16 cellular contexts compared by ENCODE assay signal in genomic region chr1:156595016-156595415, GRCh38. TPM values are rescaled to one million over a fixed set of nuclear protein-coding genes. Genes with fewer than 3 reads are reported as not detected.
DNase-seq lines count a peak whose midpoint lies in the region; ATAC-seq and TF ChIP-seq lines count a peak whose summit lies in the region.
"Had no signal": no experiment of that assay in that cellular context is flagged by ENCODE, and none has a peak within 500 bp of the region (broad histone marks: within the 10 kb centered on the region; RNA-seq: fewer than 3 reads in every experiment).

No MANE protein-coding gene starts in this region.

- H3K9me3 ChIP-seq in BLaER1 (no peaks in the 10 kb centered on the region), uterus (no peaks in the 10 kb centered on the region), right cardiac atrium (ENCODE audit: control insufficient read depth, low read length) (no peaks in the 10 kb centered on the region)
- H3K9me3 ChIP-seq in CD8-positive, alpha-beta memory T cell (ENCODE audit: low read length), result no peaks in the 10 kb centered on the region
- H3K9me3 ChIP-seq in naive thymus-derived CD4-positive, alpha-beta T cell (ENCODE audit: control insufficient read depth in 2 of 3, low read length in 3 of 3), result no peaks in the 10 kb centered on the region
- H3K9me3 ChIP-seq: adrenal gland, tibial artery had no signal

- intact Hi-C loops in activated CD8-positive, alpha-beta T cell treated with anti-CD3 and anti-CD28 coated beads for 36 hours (cut with micrococcal nuclease), result no loop called here
- intact Hi-C loops in naive thymus-derived CD4-positive, alpha-beta T cell (cut with micrococcal nuclease), result no loop called here
- intact Hi-C loops in uterus (cut with DNase I; ENCODE audit: low total_unique reads) (no loop called here), right cardiac atrium (cut with DNase I) (loop anchor here in 2 of 4 donors (10.0 kb wide), 2 partner anchors 110 to 120 kb away; no protein-coding TSS in a partner anchor)

- H3K27ac Mint-ChIP-seq in CD8-positive, alpha-beta memory T cell, result peak overlapping the region in 5 of 8 donors; percentile 1 to 92 (median 53)
- H3K27ac Mint-ChIP-seq in activated CD8-positive, alpha-beta T cell treated with anti-CD3 and anti-CD28 coated beads for 36 hours, result peak overlapping the region; percentile 65
- peak overlapping the region in 6 of 9 donors; percentile 28 to 90 (median 68) for H3K27ac Mint-ChIP-seq in naive thymus-derived CD4-positive, alpha-beta T cell

- no peaks in the 10 kb centered on the region for H3K27me3 Mint-ChIP-seq in CD8-positive, alpha-beta memory T cell
- no peaks in the 10 kb centered on the region for H3K27me3 Mint-ChIP-seq in activated CD8-positive, alpha-beta T cell treated with anti-CD3 and anti-CD28 coated beads for 36 hours
- no peaks in the 10 kb centered on the region for H3K27me3 Mint-ChIP-seq in naive thymus-derived CD4-positive, alpha-beta T cell

- WGBS in right cardiac atrium, result 86% methylated on average over 2 of the region's 2 CpGs

- peaks cover 17% of the 10 kb centered on the region for H4K20me1 ChIP-seq in BLaER1

- in situ Hi-C loops in KBM-7 (cut with MboI; ENCODE audit: low pct_unique_long_range_greater_than_20kb, low sequenced_read_pairs), result loop anchor here (10.0 kb wide), 1 partner anchor 130 kb away; no protein-coding TSS in a partner anchor

- peak overlapping the region in 1 of 7 donors; percentile 61 for H3K4me3 Mint-ChIP-seq in CD8-positive, alpha-beta memory T cell
- no peak overlapping the region for H3K4me3 Mint-ChIP-seq in activated CD8-positive, alpha-beta T cell treated with anti-CD3 and anti-CD28 coated beads for 36 hours
- peak overlapping the region in 1 of 10 donors; percentile 19 for H3K4me3 Mint-ChIP-seq in naive thymus-derived CD4-positive, alpha-beta T cell
- H3K4me3 Mint-ChIP-seq: endodermal cell had no signal

- CTCF ChIA-PET in CD8-positive, alpha-beta memory T cell (lab: Charles Lee), result interaction anchor here (1.1 to 3.5 kb wide), 4 partner anchors 13 to 139 kb away, joined by 3 to 13 read pairs (median 3); no protein-coding TSS in a partner anchor
- CTCF ChIA-PET in activated CD8-positive, alpha-beta T cell treated with anti-CD3 and anti-CD28 coated beads for 36 hours (lab: Charles Lee), result interaction anchor here (1.8 to 5.8 kb wide), 5 partner anchors 13 to 209 kb away, joined by 5 to 24 read pairs (median 7); no protein-coding TSS in a partner anchor
- CTCF ChIA-PET in naive thymus-derived CD4-positive, alpha-beta T cell (lab: Charles Lee), result interaction anchor here (0.7 kb wide), 1 partner anchor 209 kb away, joined by 4 read pairs; no protein-coding TSS in a partner anchor

- H3K36me3 Mint-ChIP-seq in CD8-positive, alpha-beta memory T cell, result peaks cover 0 to 64% (median 7%) of the 10 kb centered on the region in 3 donors
- H3K36me3 Mint-ChIP-seq in activated CD8-positive, alpha-beta T cell treated with anti-CD3 and anti-CD28 coated beads for 36 hours (ENCODE audit: low read depth), result peaks cover 52% of the 10 kb centered on the region
- H3K36me3 Mint-ChIP-seq in naive thymus-derived CD4-positive, alpha-beta T cell, result peaks cover 3 to 16% (median 8%) of the 10 kb centered on the region in 5 donors

- no peak for ATAC-seq in activated CD8-positive, alpha-beta T cell treated with anti-CD3 and anti-CD28 coated beads for 36 hours
- no peak for ATAC-seq in naive thymus-derived CD4-positive, alpha-beta T cell
- ATAC-seq in right cardiac atrium, result no peak

- H3K27ac ChIP-seq in BLaER1, result peak overlapping the region; percentile 8; the same call in 1 of the 2 replicates
- no peak overlapping the region for H3K27ac ChIP-seq in CD8-positive, alpha-beta memory T cell (ENCODE audit: low read depth, low read length)
- no peak overlapping the region for H3K27ac ChIP-seq in naive thymus-derived CD4-positive, alpha-beta T cell (ENCODE audit: low read depth, low read length)
- no peak overlapping the region for H3K27ac ChIP-seq in uterus
- no peak overlapping the region for H3K27ac ChIP-seq in right cardiac atrium (ENCODE audit: low read length)
- H3K27ac ChIP-seq: adrenal gland, tibial artery, VCaP had no signal

- TF ChIP-seq CTCF in activated CD8-positive, alpha-beta T cell treated with anti-CD3 and anti-CD28 coated beads for 36 hours (IDR thresholded peaks at IDR 0.05), result no peak
- no peak for TF ChIP-seq CTCF in uterus (IDR thresholded peaks at IDR 0.05)

- no peak for TF ChIP-seq POLR2A in uterus (IDR thresholded peaks at IDR 0.05)

- H3K4me1 ChIP-seq in BLaER1 (peaks cover 51% of the 10 kb centered on the region), uterus (no peaks in the 10 kb centered on the region), right cardiac atrium (ENCODE audit: control insufficient read depth, insufficient read depth, low read length) (peaks cover 2% of the 10 kb centered on the region)
- H3K4me1 ChIP-seq in CD8-positive, alpha-beta memory T cell (ENCODE audit: insufficient read depth, low read length), result peaks cover 29% of the 10 kb centered on the region
- H3K4me1 ChIP-seq in naive thymus-derived CD4-positive, alpha-beta T cell (ENCODE audit: control insufficient read depth in 2 of 2, insufficient read depth in 2 of 2, low read length in 2 of 2), result peaks cover 8 to 12% of the 10 kb centered on the region in 2 donors

- peak overlapping the region; percentile 15; the same call in 1 of the 2 replicates for H3K9ac ChIP-seq in BLaER1

- no peaks in the 10 kb centered on the region for H3K9me3 Mint-ChIP-seq in CD8-positive, alpha-beta memory T cell
- no peaks in the 10 kb centered on the region for H3K9me3 Mint-ChIP-seq in activated CD8-positive, alpha-beta T cell treated with anti-CD3 and anti-CD28 coated beads for 36 hours
- no peaks in the 10 kb centered on the region for H3K9me3 Mint-ChIP-seq in naive thymus-derived CD4-positive, alpha-beta T cell
- H3K9me3 Mint-ChIP-seq: endodermal cell had no signal

- H3K27me3 ChIP-seq in BLaER1, result no peaks in the 10 kb centered on the region
- no peaks in the 10 kb centered on the region for H3K27me3 ChIP-seq in CD8-positive, alpha-beta memory T cell (ENCODE audit: insufficient read depth, low read length, poor library complexity, severe bottlenecking)
- H3K27me3 ChIP-seq in naive thymus-derived CD4-positive, alpha-beta T cell (ENCODE audit: control insufficient read depth in 2 of 2, insufficient read depth in 2 of 2, low read length in 2 of 2), result no peaks in the 10 kb centered on the region
- no peaks in the 10 kb centered on the region for H3K27me3 ChIP-seq in uterus
- no peaks in the 10 kb centered on the region for H3K27me3 ChIP-seq in right cardiac atrium (ENCODE audit: control insufficient read depth, insufficient read depth)
- H3K27me3 ChIP-seq: adrenal gland, tibial artery had no signal

- no peak overlapping the region for H3K4me2 ChIP-seq in BLaER1

- H3K4me3 ChIP-seq in BLaER1 (no peak overlapping the region), uterus (no peak overlapping the region), right cardiac atrium (ENCODE audit: low read length) (no peak overlapping the region)
- no peak overlapping the region for H3K4me3 ChIP-seq in CD8-positive, alpha-beta memory T cell (ENCODE audit: low read length)
- no peak overlapping the region for H3K4me3 ChIP-seq in naive thymus-derived CD4-positive, alpha-beta T cell (ENCODE audit: low read length)
- H3K4me3 ChIP-seq: adrenal gland, tibial artery had no signal

- H3K4me1 Mint-ChIP-seq in CD8-positive, alpha-beta memory T cell, result peaks cover 27 to 30% (median 30%) of the 10 kb centered on the region in 3 donors
- peaks cover 47% of the 10 kb centered on the region for H3K4me1 Mint-ChIP-seq in activated CD8-positive, alpha-beta T cell treated with anti-CD3 and anti-CD28 coated beads for 36 hours (ENCODE audit: low read depth)
- H3K4me1 Mint-ChIP-seq in naive thymus-derived CD4-positive, alpha-beta T cell, result peaks cover 17 to 40% (median 32%) of the 10 kb centered on the region in 7 donors

- H3K36me3 ChIP-seq in BLaER1 (peaks cover 69% of the 10 kb centered on the region), uterus (no peaks in the 10 kb centered on the region)
- peaks cover 24% of the 10 kb centered on the region for H3K36me3 ChIP-seq in CD8-positive, alpha-beta memory T cell (ENCODE audit: insufficient read depth, low read length)
- peaks cover 0 to 56% (median 3%) of the 10 kb centered on the region in 3 experiments for H3K36me3 ChIP-seq in naive thymus-derived CD4-positive, alpha-beta T cell (ENCODE audit: control insufficient read depth in 2 of 3, insufficient read depth in 3 of 3, low read length in 3 of 3)

- POLR2A ChIA-PET in CD8-positive, alpha-beta memory T cell (lab: Charles Lee), result no interaction called here
- POLR2A ChIA-PET in activated CD8-positive, alpha-beta T cell treated with anti-CD3 and anti-CD28 coated beads for 36 hours (lab: Charles Lee), result interaction anchor here (1.5 to 5.2 kb wide), 2 partner anchors 9 to 15 kb away, joined by 9 to 66 read pairs; partner anchors contain the start of gene TTC24
- POLR2A ChIA-PET in naive thymus-derived CD4-positive, alpha-beta T cell (lab: Charles Lee), result no interaction called here

- DNase-seq in CD8-positive, alpha-beta memory T cell, result no peak
- no peak for DNase-seq in activated CD8-positive, alpha-beta T cell treated with anti-CD3 and anti-CD28 coated beads for 36 hours
- DNase-seq in naive thymus-derived CD4-positive, alpha-beta T cell, result no peak
- DNase-seq in uterus (no peak), right cardiac atrium (no peak), KBM-7 (no peak)
- DNase-seq: adrenal gland, DMS53, endodermal cell, NCI-H1092 treated with DMSO at 0.1 percent for 48 hours, NCI-H69, tibial artery had no signal

RNA-seq across cellular contexts. Expression of gene NAXE, which starts 3.4 kb away (rescaled TPM):
- total RNA-seq in CD8-positive, alpha-beta memory T cell, result 10 to 100 TPM; 63.0 to 69.1 TPM
- polyA plus RNA-seq in CD8-positive, alpha-beta memory T cell, result 113 TPM
- 10 to 100 TPM; 65.4 to 68.6 TPM for total RNA-seq in activated CD8-positive, alpha-beta T cell treated with anti-CD3 and anti-CD28 coated beads for 36 hours
- total RNA-seq in naive thymus-derived CD4-positive, alpha-beta T cell, result 10 to 100 TPM; 25.6 to 58.8 (median 40.7) TPM
- polyA plus RNA-seq in naive thymus-derived CD4-positive, alpha-beta T cell, result 100 to 1,000 TPM in 1 of 2 donors, 10 to 100 TPM in 1; 98.0 to 113 TPM
- total RNA-seq in uterus, result 10 to 100 TPM; 39.5 to 74.4 (median 52.2) TPM
- total RNA-seq in right cardiac atrium, result 100 to 1,000 TPM in 1 of 4 donors, 10 to 100 TPM in 3; 95.0 to 111 (median 98.9) TPM
- 131 TPM for polyA plus RNA-seq in right cardiac atrium

RNA-seq across cellular contexts. Expression of gene GPATCH4, which starts 6.3 kb away (rescaled TPM):
- 100 to 1,000 TPM; 123 to 131 TPM for total RNA-seq in CD8-positive, alpha-beta memory T cell
- 58.7 TPM for polyA plus RNA-seq in CD8-positive, alpha-beta memory T cell
- 10 to 100 TPM; 50.7 to 51.0 TPM for total RNA-seq in activated CD8-positive, alpha-beta T cell treated with anti-CD3 and anti-CD28 coated beads for 36 hours
- total RNA-seq in naive thymus-derived CD4-positive, alpha-beta T cell, result 10 to 100 TPM; 33.3 to 49.6 (median 39.1) TPM
- 10 to 100 TPM; 46.5 to 59.1 TPM for polyA plus RNA-seq in naive thymus-derived CD4-positive, alpha-beta T cell
- total RNA-seq in uterus, result 10 to 100 TPM in 3 of 4 donors, 1 to 10 TPM in 1; 2.3 to 31.6 (median 19.8) TPM
- total RNA-seq in right cardiac atrium, result 10 to 100 TPM; 13.4 to 21.6 (median 14.5) TPM
- polyA plus RNA-seq in right cardiac atrium, result 14.7 TPM

RNA-seq across cellular contexts. Expression of gene TTC24, which starts 15.5 kb away (rescaled TPM):
- 1 to 10 TPM; 7.3 to 7.4 TPM for total RNA-seq in CD8-positive, alpha-beta memory T cell
- 2.3 TPM for polyA plus RNA-seq in CD8-positive, alpha-beta memory T cell
- total RNA-seq in activated CD8-positive, alpha-beta T cell treated with anti-CD3 and anti-CD28 coated beads for 36 hours, result 10 to 100 TPM; 19.8 to 20.2 TPM
- total RNA-seq in naive thymus-derived CD4-positive, alpha-beta T cell, result 10 to 100 TPM in 1 of 5 experiments, 1 to 10 TPM in 4; 2.8 to 10.2 (median 7.4) TPM
- polyA plus RNA-seq in naive thymus-derived CD4-positive, alpha-beta T cell, result 1 to 10 TPM in 1 of 2 donors, under 1 TPM in 1; 0.97 to 1.5 TPM
- total RNA-seq in uterus, result not detected
- not detected for total RNA-seq in right cardiac atrium
- not detected for polyA plus RNA-seq in right cardiac atrium
- total RNA-seq: adrenal gland, endodermal cell, osteoblast had no signal
- polyA plus RNA-seq: BJ had no signal

RNA-seq across cellular contexts. Expression of gene IQGAP3, which starts 22.7 kb away (rescaled TPM):
- 1 to 10 TPM; 4.4 to 4.7 TPM for total RNA-seq in CD8-positive, alpha-beta memory T cell
- not detected for polyA plus RNA-seq in CD8-positive, alpha-beta memory T cell
- 10 to 100 TPM; 14.4 to 14.9 TPM for total RNA-seq in activated CD8-positive, alpha-beta T cell treated with anti-CD3 and anti-CD28 coated beads for 36 hours
- 10 to 100 TPM in 1 of 5 experiments, under 1 TPM in 1, not detected in 3; 0.24 to 14.4 TPM for total RNA-seq in naive thymus-derived CD4-positive, alpha-beta T cell
- polyA plus RNA-seq in naive thymus-derived CD4-positive, alpha-beta T cell, result not detected
- total RNA-seq in uterus (10 to 100 TPM in 1 of 4 donors, under 1 TPM in 1, not detected in 2; 0.09 to 13.2 TPM), right cardiac atrium (under 1 TPM; 0.06 to 0.86 (median 0.55) TPM)
- polyA plus RNA-seq in right cardiac atrium, result 0.09 TPM

RNA-seq across cellular contexts. Expression of gene HAPLN2, which starts 24.2 kb away (rescaled TPM):
- total RNA-seq in CD8-positive, alpha-beta memory T cell, result not detected
- not detected for polyA plus RNA-seq in CD8-positive, alpha-beta memory T cell
- not detected for total RNA-seq in activated CD8-positive, alpha-beta T cell treated with anti-CD3 and anti-CD28 coated beads for 36 hours
- not detected for total RNA-seq in naive thymus-derived CD4-positive, alpha-beta T cell
- not detected for polyA plus RNA-seq in naive thymus-derived CD4-positive, alpha-beta T cell
- total RNA-seq in uterus (1 to 10 TPM in 1 of 4 donors, under 1 TPM in 1, not detected in 2; 0.77 to 3.9 TPM), right cardiac atrium (1 to 10 TPM in 2 of 4 donors, under 1 TPM in 2; 0.53 to 1.2 (median 1.1) TPM)
- 2.0 TPM for polyA plus RNA-seq in right cardiac atrium
- total RNA-seq: osteoblast had no signal
- polyA plus RNA-seq: BJ had no signal
